In genomic region chr11:61827573-61828378, GRCh38 we compare ENCODE assay signal across 7 cellular contexts. TPM values are rescaled to one million over a fixed set of nuclear protein-coding genes. Genes with fewer than 3 reads are reported as not detected.
A peak's percentile ranks its signal among the peaks of the same experiment; 100 is the strongest.
DNase-seq lines count a peak whose midpoint lies in the region; ATAC-seq and TF ChIP-seq lines count a peak whose summit lies in the region.

FADS2 (plus strand) TSS chr11:61828300; CDS start chr11:61828391, 91 bp downstream.

- H3K27me3 ChIP-seq in smooth muscle cell (ENCODE audit: low read depth) = no peaks in the 10 kb centered on the region

- peak within 1 kb of the TSS; percentile 78 for H3K4me3 ChIP-seq in smooth muscle cell

- 2% methylated on average over 67 of the region's 83 CpGs for WGBS in smooth muscle cell (ENCODE audit: low lambda C conversion rate)

- H3K4me1 ChIP-seq in smooth muscle cell (ENCODE audit: low read depth) = peaks cover 27% of the 10 kb centered on the region

- peak within 1 kb of the TSS; percentile 50 for H2AFZ ChIP-seq in smooth muscle cell (ENCODE audit: low read depth)

- no peaks in the 10 kb centered on the region for H3K36me3 ChIP-seq in smooth muscle cell (ENCODE audit: low read depth)

- H3F3A ChIP-seq in smooth muscle cell (ENCODE audit: low read depth) = peaks cover 19% of the 10 kb centered on the region

- H3K9me3 ChIP-seq in smooth muscle cell (replicated peaks; ENCODE audit: low read depth) = no peaks in the 10 kb centered on the region

- H3K36me3 Mint-ChIP-seq in central memory CD8-positive, alpha-beta T cell (ENCODE audit: insufficient read depth) = peaks cover 4% of the 10 kb centered on the region

- TF ChIP-seq CTCF in VCaP (conservative IDR thresholded peaks at IDR 0.05) = no peak
- TF ChIP-seq CTCF in smooth muscle cell (IDR thresholded peaks at IDR 0.05; ENCODE audit: borderline replicate concordance, insufficient read depth, poor library complexity, severe bottlenecking) = no peak

- H3K9me3 Mint-ChIP-seq in central memory CD8-positive, alpha-beta T cell = no peaks in the 10 kb centered on the region

- peak; percentile 68 for ATAC-seq in GM18517 (IDR thresholded peaks at IDR 0.05; ENCODE audit: unreplicated experiment)
- ATAC-seq in HG02981 (IDR thresholded peaks at IDR 0.05; ENCODE audit: unreplicated experiment) = peak; percentile 71
- ATAC-seq in central memory CD8-positive, alpha-beta T cell (replicated peaks; ENCODE audit: extremely low read depth, poor library complexity, severe bottlenecking) = peak; percentile 81

- peaks cover 25% of the 10 kb centered on the region for H3K4me1 Mint-ChIP-seq in central memory CD8-positive, alpha-beta T cell

- peaks cover 36% of the 10 kb centered on the region for H3K27me3 Mint-ChIP-seq in central memory CD8-positive, alpha-beta T cell

- H3K4me3 Mint-ChIP-seq in central memory CD8-positive, alpha-beta T cell = peak within 1 kb of the TSS; percentile 82

- H3K79me2 ChIP-seq in smooth muscle cell (ENCODE audit: low read depth) = peaks cover 49% of the 10 kb centered on the region

- peak within 1 kb of the TSS; percentile 69 for H3K27ac ChIP-seq in VCaP
- peak within 1 kb of the TSS; percentile 57 for H3K27ac ChIP-seq in smooth muscle cell (ENCODE audit: low read depth)

- peak; percentile 89 for DNase-seq in NCI-H2107 treated with DMSO at 0.1 percent for 48 hours (lab: John Stamatoyannopoulos, UW; ENCODE audit: unreplicated experiment)
- DNase-seq in central memory CD8-positive, alpha-beta T cell (ENCODE audit: low spot score in 2 of 2) = peak; percentile 38 to 66
- peak; percentile 98 for DNase-seq in iris pigment epithelial cell (ENCODE audit: low read depth)
- peak; percentile 88 for DNase-seq in smooth muscle cell (lab: John Stamatoyannopoulos, UW; ENCODE audit: unreplicated experiment)

- H3K4me2 ChIP-seq in smooth muscle cell = peak within 1 kb of the TSS; percentile 96

- H4K20me1 ChIP-seq in smooth muscle cell (ENCODE audit: low read depth) = peaks cover 40% of the 10 kb centered on the region

- peak within 1 kb of the TSS; percentile 46 for H3K27ac Mint-ChIP-seq in central memory CD8-positive, alpha-beta T cell (ENCODE audit: low read depth)

- peak within 1 kb of the TSS; percentile 56 for H3K9ac ChIP-seq in smooth muscle cell (ENCODE audit: low read depth)

RNA-seq across cellular contexts. Expression of gene FADS2, which starts in this region (rescaled TPM):
- 279 and 332 TPM in 2 replicates for total RNA-seq in smooth muscle cell
- 285 and 495 TPM in 2 replicates for polyA plus RNA-seq in smooth muscle cell

Comparison
In these comparisons a context has a peak if more than half of its experiments do, and no peak if none do; other contexts are left out.
1. Peak in every context shown above with its lines: DNase-seq, ATAC-seq, H3K4me3 ChIP-seq and H3K27ac ChIP-seq.